ENCODE assay signal across 32 cellular contexts in the genomic region with DNA sequence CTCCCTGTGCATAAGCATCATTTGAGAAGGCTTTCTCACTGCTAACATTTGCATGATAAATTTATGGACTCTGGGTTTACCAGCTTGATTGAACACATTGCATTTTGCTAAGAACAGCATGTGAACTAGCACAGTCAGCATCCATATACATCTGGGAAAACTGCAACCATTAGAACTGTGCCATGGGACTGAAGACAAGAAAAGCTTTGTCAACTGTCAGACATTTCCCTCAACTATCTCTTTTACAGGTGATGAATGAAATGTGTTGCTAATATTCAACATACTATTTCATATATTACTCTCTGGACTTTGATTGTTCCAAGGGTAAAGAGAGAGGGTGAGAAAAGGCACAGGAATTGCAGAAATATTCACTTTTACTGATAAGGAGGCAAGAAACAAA.
"Had no signal": no experiment of that assay in that cellular context is flagged by ENCODE, and none has a peak within 500 bp of the region (broad histone marks: within the 10 kb centered on the region; RNA-seq: fewer than 3 reads in every experiment).

No MANE protein-coding gene starts in this region.

- DNase-seq: Karpas-422, MG63, MV-4-11, NCI-H1092, NCI-H1105, NCI-H1417, NCI-H1436, NCI-H146, NCI-H1694, NCI-H187, NCI-H1930, NCI-H2029 treated with DMSO at 0.1 percent for 48 hours, NCI-H2081 treated with DMSO at 0.1 percent for 48 hours, NCI-H2107, NCI-H2171, NCI-H226, NCI-H446 treated with DMSO at 0.1 percent for 48 hours, NCI-H510A, NCI-H524, NCI-H526, NCI-H69, NCI-H748 treated with DMSO at 0.1 percent for 48 hours, NCI-H82, Peyer's patch, Right ventricle myocardium superior, RPMI8226, SHP77 treated with DMSO at 0.1 percent for 48 hours, SK-N-SH, SW 1271, T-helper 1 cell had no signal

- H3K4me2 ChIP-seq: KMS-11 had no signal

- H3K36me3 ChIP-seq: MG63, Peyer's patch, SJSA1 had no signal

- H3K4me1 ChIP-seq: Peyer's patch, SJSA1 had no signal

- H3K9ac ChIP-seq: KMS-11, SK-N-SH had no signal

- H3K9me2 ChIP-seq: SK-N-SH had no signal

- H3K9me3 ChIP-seq: MG63, Peyer's patch, SJSA1, SK-N-SH had no signal

- H3K4me3 ChIP-seq: MG63, Peyer's patch, SJSA1 had no signal

- H3K27ac ChIP-seq: KMS-11, Peyer's patch, SJSA1 had no signal

- H3K27me3 ChIP-seq: MG63, Peyer's patch, SJSA1 had no signal
